ENCODE assay signal across 8 cellular contexts in genomic region chr1:25433389-25434186, GRCh38. TPM values are rescaled to one million over a fixed set of nuclear protein-coding genes. Genes with fewer than 3 reads are reported as not detected.
DNase-seq lines count a peak whose midpoint lies in the region; ATAC-seq, FAIRE-seq and TF ChIP-seq lines count a peak whose summit lies in the region.

No MANE protein-coding gene starts in this region.

- peak overlapping the region in 1 of 10 donors; percentile 99 for H3K4me3 ChIP-seq in heart right ventricle
- peak overlapping the region in 1 of 2 donors; percentile 19 for H3K4me3 ChIP-seq in muscle layer of duodenum (ENCODE audit: low read depth in 1 of 2, low read length in 2 of 2)
- no peak overlapping the region for H3K4me3 ChIP-seq in upper lobe of right lung
- H3K4me3 ChIP-seq in small intestine (ENCODE audit: low read depth in 1 of 2, low read length in 2 of 2) = no peak overlapping the region

- peaks cover 3 to 65% (median 60%) of the 10 kb centered on the region in 9 donors for H3K4me1 ChIP-seq in heart right ventricle
- H3K4me1 ChIP-seq in muscle layer of duodenum (ENCODE audit: control insufficient read depth in 1 of 2, insufficient read depth in 2 of 2, low read length in 2 of 2) = peaks cover 40 to 45% of the 10 kb centered on the region in 2 donors
- H3K4me1 ChIP-seq in upper lobe of right lung = peaks cover 45% of the 10 kb centered on the region
- peaks cover 4 to 15% of the 10 kb centered on the region in 2 donors for H3K4me1 ChIP-seq in small intestine (ENCODE audit: control insufficient read depth in 2 of 2, insufficient read depth in 1 of 2, low read depth in 1 of 2, low read length in 1 of 2)

- H3K27me3 ChIP-seq in heart right ventricle = no peaks in the 10 kb centered on the region
- H3K27me3 ChIP-seq in muscle layer of duodenum (ENCODE audit: low read depth, low read length) = no peaks in the 10 kb centered on the region
- H3K27me3 ChIP-seq in upper lobe of right lung = no peaks in the 10 kb centered on the region
- H3K27me3 ChIP-seq in small intestine (ENCODE audit: control insufficient read depth in 2 of 2, insufficient read depth in 2 of 2, low read length in 2 of 2) = no peaks in the 10 kb centered on the region

- ATAC-seq in heart right ventricle = no peak
- ATAC-seq in Right ventricle myocardium inferior = no peak
- ATAC-seq in upper lobe of right lung = no peak

- intact Hi-C loops in heart right ventricle (cut with DNase I) (loop anchor here in 4 of 10 donors (5.0 kb wide), 3 partner anchors 34 to 49 kb away; no protein-coding TSS in a partner anchor), Right ventricle myocardium inferior (cut with DNase I) (no loop called here), upper lobe of right lung (cut with DNase I) (no loop called here)

- H3K9me3 ChIP-seq in heart right ventricle (no peaks in the 10 kb centered on the region), muscle layer of duodenum (ENCODE audit: control insufficient read depth in 1 of 2, low read length in 2 of 2) (no peaks in the 10 kb centered on the region), upper lobe of right lung (no peaks in the 10 kb centered on the region), small intestine (ENCODE audit: control insufficient read depth, low read depth) (no peaks in the 10 kb centered on the region)

- H3K36me3 ChIP-seq in heart right ventricle (peaks cover 0 to 12% (median 0%) of the 10 kb centered on the region in 9 donors), muscle layer of duodenum (ENCODE audit: control insufficient read depth in 1 of 2, insufficient read depth in 2 of 2, low read length in 2 of 2) (no peaks in the 10 kb centered on the region), upper lobe of right lung (no peaks in the 10 kb centered on the region), small intestine (ENCODE audit: control insufficient read depth in 2 of 2, insufficient read depth in 2 of 2, low read length in 2 of 2) (no peaks in the 10 kb centered on the region)

- WGBS in heart right ventricle, 2 donors = 20 to 21% methylated on average over 4 of the region's 4 CpGs
- whole genome bisulfite sequencing in small intestine, 3 donors = 33 to 40% (median 35%) methylated on average over 4 of the region's 4 CpGs

- no peak for TF ChIP-seq CTCF in heart right ventricle (IDR thresholded peaks at IDR 0.05)
- TF ChIP-seq CTCF in upper lobe of right lung (IDR thresholded peaks at IDR 0.05) = no peak

- DNase-seq in heart right ventricle = no peak
- no peak for DNase-seq in Right ventricle myocardium inferior (ENCODE audit: missing footprints)
- DNase-seq in caudate nucleus (lab: John Stamatoyannopoulos, UW) = peak in 11 of 61 donors; percentile 2 to 31 (median 7)
- DNase-seq in upper lobe of right lung = no peak
- DNase-seq in NCI-H526 treated with DMSO at 0.1 percent for 48 hours (lab: John Stamatoyannopoulos, UW) = no peak
- DNase-seq in small intestine = no peak
- DNase-seq in NCI-H2081 (lab: John Stamatoyannopoulos, UW) = no peak

- FAIRE-seq in small intestine (lab: Jason Lieb, UNC) = no peak

- peak overlapping the region in 6 of 10 donors; percentile 9 to 55 (median 30) for H3K27ac ChIP-seq in heart right ventricle
- peak overlapping the region; percentile 77 for H3K27ac ChIP-seq in caudate nucleus (ENCODE audit: low read depth, low read length)
- H3K27ac ChIP-seq in muscle layer of duodenum (ENCODE audit: low read length) = peak overlapping the region; percentile 19
- H3K27ac ChIP-seq in upper lobe of right lung = peak overlapping the region; percentile 11
- peak overlapping the region in 1 of 2 donors; percentile 74 for H3K27ac ChIP-seq in small intestine (ENCODE audit: low read depth in 1 of 2, low read length in 1 of 2)

RNA-seq across cellular contexts. Expression of gene MACO1, which starts 2.9 kb away (rescaled TPM):
- total RNA-seq in heart right ventricle (10 to 100 TPM in 9 of 10 donors, 1 to 10 TPM in 1; 9.4 to 15.5 (median 13.5) TPM), Right ventricle myocardium inferior (13.7 TPM), upper lobe of right lung (20.2 TPM)
- polyA plus RNA-seq in heart right ventricle (1 to 10 TPM; 8.7 to 8.9 TPM), small intestine (10 to 100 TPM in 1 of 3 donors, 1 to 10 TPM in 2; 8.1 to 11.2 (median 8.3) TPM)

RNA-seq across cellular contexts. Expression of gene RHCE, which starts 13.0 kb away (rescaled TPM):
- total RNA-seq in heart right ventricle = 1 to 10 TPM in 4 of 10 donors, under 1 TPM in 6; 0.26 to 4.9 (median 0.92) TPM
- polyA plus RNA-seq in heart right ventricle = 1 to 10 TPM in 1 of 2 donors, under 1 TPM in 1; 0.17 to 2.6 TPM
- total RNA-seq in Right ventricle myocardium inferior = 1.7 TPM
- 0.58 TPM for total RNA-seq in upper lobe of right lung
- polyA plus RNA-seq in small intestine = under 1 TPM in 1 of 3 donors, not detected in 2; 0.06 TPM
